Comparison of ENCODE assay signal across 8 cellular contexts in the genomic region with DNA sequence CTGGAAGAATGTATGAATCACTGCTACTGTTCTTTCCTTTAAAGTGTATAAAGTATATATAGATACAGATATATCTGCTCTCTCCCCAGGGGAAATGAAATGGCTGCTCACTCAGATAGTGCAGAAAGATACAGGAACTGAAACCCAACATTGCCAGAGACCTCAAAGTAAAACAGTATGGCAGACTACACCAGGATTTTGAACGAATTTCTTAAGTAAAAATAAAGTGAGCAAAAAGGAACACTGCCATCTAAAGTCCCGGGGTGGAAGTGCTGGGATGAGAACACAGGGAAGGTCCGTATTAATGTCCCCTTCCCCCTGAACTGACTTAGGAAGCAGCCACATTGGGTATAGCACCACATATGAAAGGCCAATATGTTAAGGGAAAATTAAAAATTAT.
A peak's percentile ranks its signal among the peaks of the same experiment; 100 is the strongest.
DNase-seq lines count a peak whose midpoint lies in the region; ATAC-seq and TF ChIP-seq lines count a peak whose summit lies in the region.

No MANE protein-coding gene starts in this region.

- H3K4me1 ChIP-seq in KMS-11 (ENCODE audit: low read depth, poor library complexity, severe bottlenecking): no peaks in the 10 kb centered on the region
- no peaks in the 10 kb centered on the region for H3K4me1 ChIP-seq in esophagus squamous epithelium

- no peaks in the 10 kb centered on the region for H3K27me3 ChIP-seq in KMS-11 (ENCODE audit: insufficient read depth, low read depth)
- H3K27me3 ChIP-seq in esophagus squamous epithelium: no peaks in the 10 kb centered on the region

- intact Hi-C loops in esophagus squamous epithelium (cut with DNase I): no loop called here

- no peaks in the 10 kb centered on the region for H4K20me1 ChIP-seq in KMS-11 (ENCODE audit: insufficient read depth)

- peak; percentile 41 for TF ChIP-seq CTCF in KMS-11 (conservative IDR thresholded peaks at IDR 0.05; ENCODE audit: low read depth, low read length)
- no peak for TF ChIP-seq CTCF in esophagus squamous epithelium (IDR thresholded peaks at IDR 0.05)

- no peak overlapping the region for H2AFZ ChIP-seq in KMS-11 (ENCODE audit: low read depth)

- no peak for TF ChIP-seq POLR2A in esophagus squamous epithelium (IDR thresholded peaks at IDR 0.05)

- no peaks in the 10 kb centered on the region for H3K9me3 ChIP-seq in esophagus squamous epithelium

- H3K4me2 ChIP-seq in KMS-11: no peak overlapping the region

- DNase-seq in iPS-NIHi7 (ENCODE audit: extremely low spot score) (peak; percentile 23), NCI-H1092 treated with DMSO at 0.1 percent for 48 hours (lab: John Stamatoyannopoulos, UW) (no peak), esophagus squamous epithelium (lab: John Stamatoyannopoulos, UW) (no peak), GM19238 (ENCODE audit: insufficient read length, low spot score) (no peak), NCI-H1436 (lab: John Stamatoyannopoulos, UW) (no peak)

- H3K4me3 ChIP-seq in KMS-11 (IDR thresholded peaks at IDR 0.05; ENCODE audit: insufficient read depth, low read depth, low read length) (no peak overlapping the region), esophagus squamous epithelium (no peak overlapping the region)

- H3K36me3 ChIP-seq in KMS-11 (ENCODE audit: insufficient read depth) (no peaks in the 10 kb centered on the region), esophagus squamous epithelium (no peaks in the 10 kb centered on the region)

- WGBS in esophagus squamous epithelium, 2 donors: 69 to 81% methylated on average over 3 of the region's 3 CpGs

- H3K79me2 ChIP-seq in KMS-11 (ENCODE audit: insufficient read depth, low read depth): no peaks in the 10 kb centered on the region

- H3K9ac ChIP-seq in KMS-11: no peak overlapping the region

- ATAC-seq in GM18508 (IDR thresholded peaks at IDR 0.05; ENCODE audit: insufficient read depth, unreplicated experiment) (peak; percentile 45), GM21786 (IDR thresholded peaks at IDR 0.05; ENCODE audit: unreplicated experiment) (peak; percentile 44)

- H3K27ac ChIP-seq in KMS-11 (no peak overlapping the region), esophagus squamous epithelium (no peak overlapping the region)
